ENCODE assay signal across 11 cellular contexts in the genomic region with DNA sequence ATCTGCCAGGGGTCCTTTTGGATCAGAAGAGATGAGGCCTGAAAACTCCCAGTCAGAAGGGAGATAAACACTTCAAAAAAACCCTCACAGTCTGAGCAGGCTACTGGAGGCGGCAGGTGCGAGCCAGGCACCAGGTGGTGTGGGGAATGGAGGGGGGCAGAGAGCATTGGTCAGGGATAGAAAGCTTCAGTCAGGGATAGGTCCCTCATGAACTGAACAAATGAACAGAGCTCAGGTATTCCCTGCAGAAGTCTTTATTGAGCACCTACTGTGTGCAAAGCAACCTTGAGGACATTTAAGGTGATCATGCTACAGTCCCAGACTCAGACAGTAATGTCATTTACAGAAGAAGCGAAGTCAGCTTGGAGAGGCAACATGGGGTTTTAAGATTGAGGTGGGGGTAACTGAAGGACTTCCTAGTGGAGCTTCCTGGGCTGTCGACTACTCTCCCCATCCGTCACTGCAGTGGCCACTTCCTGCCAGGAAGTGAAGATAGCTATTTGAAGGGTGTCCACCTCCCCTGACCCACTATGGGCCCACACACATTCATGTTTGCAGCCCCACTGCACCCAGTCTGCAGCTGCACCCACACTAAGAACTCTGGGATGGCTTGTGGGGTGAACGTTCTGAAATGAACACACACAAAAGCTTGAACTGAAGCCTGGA. TPM values are rescaled to one million over a fixed set of nuclear protein-coding genes. Genes with fewer than 3 reads are reported as not detected.
DNase-seq lines count a peak whose midpoint lies in the region; ATAC-seq and TF ChIP-seq lines count a peak whose summit lies in the region.
"Had no signal": no experiment of that assay in that cellular context is flagged by ENCODE, and none has a peak within 500 bp of the region (broad histone marks: within the 10 kb centered on the region; RNA-seq: fewer than 3 reads in every experiment).

No MANE protein-coding gene starts in this region.

- peak overlapping the region; percentile 94 for H3K4me3 Mint-ChIP-seq in HFFc6
- H3K4me3 Mint-ChIP-seq: activated naive CD4-positive, alpha-beta T cell treated with anti-CD3 and anti-CD28 coated beads for 36 hours had no signal

- no peaks in the 10 kb centered on the region for H3K9me3 ChIP-seq in BLaER1
- H3K9me3 ChIP-seq in mesenchymal stem cell (ENCODE audit: control insufficient read depth, low read length) = no peaks in the 10 kb centered on the region
- no peaks in the 10 kb centered on the region for H3K9me3 ChIP-seq in OCI-LY7 (ENCODE audit: low read length)

- H2BK15ac ChIP-seq in mesenchymal stem cell (ENCODE audit: low read depth, poor library complexity, severe bottlenecking) = peak overlapping the region; percentile 26

- H2AK5ac ChIP-seq in mesenchymal stem cell (ENCODE audit: low read length, severe bottlenecking) = peak overlapping the region; percentile 91

- DNase-seq in HFFc6 = no peak
- DNase-seq in SHP77 treated with DMSO at 0.1 percent for 48 hours (lab: John Stamatoyannopoulos, UW) = peak; percentile 73
- no peak for DNase-seq in mesenchymal stem cell
- DNase-seq in OCI-LY7 (ENCODE audit: low spot score) = no peak
- DNase-seq in HUDEP-2 (lab: John Stamatoyannopoulos, UW; ENCODE audit: unreplicated experiment in 76 of 76) = no peak
- DNase-seq: activated naive CD4-positive, alpha-beta T cell treated with anti-CD3 and anti-CD28 coated beads for 36 hours; CD4-positive, CD25-positive, alpha-beta regulatory T cell had no signal

- intact Hi-C loops in OCI-LY7 (cut with micrococcal nuclease; ENCODE audit: unreplicated experiment) = no loop called here

- H3K4ac ChIP-seq in mesenchymal stem cell (ENCODE audit: low read depth in 1 of 2, low read length in 2 of 2) = no peak overlapping the region

- H3K27ac ChIP-seq in BLaER1 (peak overlapping the region; percentile 18; the same call in 1 of the 2 replicates), mesenchymal stem cell (ENCODE audit: low read length, poor library complexity, severe bottlenecking) (peak overlapping the region; percentile 94), OCI-LY7 (ENCODE audit: low read depth, low read length, poor library complexity, severe bottlenecking) (no peak overlapping the region)
- H3K27ac ChIP-seq: KMS-11 had no signal

- CTCF ChIA-PET in OCI-LY7 (lab: Charles Lee; ENCODE audit: unreplicated experiment) = interaction anchor here (0.5 to 0.6 kb wide), 2 partner anchors 202 to 403 kb away, joined by 3 read pairs; a partner anchor contains a TSS

- H2AFZ ChIP-seq in mesenchymal stem cell (ENCODE audit: low read depth, low read length) (no peak overlapping the region), OCI-LY7 (ENCODE audit: low read length) (no peak overlapping the region)

- H3K18ac ChIP-seq in mesenchymal stem cell (ENCODE audit: low read depth in 1 of 2, low read length in 2 of 2) = peak overlapping the region; percentile 37 to 55

- H3K4me1 ChIP-seq in BLaER1 (peaks cover 83% of the 10 kb centered on the region), mesenchymal stem cell (ENCODE audit: control insufficient read depth, insufficient read depth, low read depth, low read length) (peaks cover 41% of the 10 kb centered on the region), OCI-LY7 (ENCODE audit: insufficient read depth, low read length, poor library complexity, severe bottlenecking) (no peaks in the 10 kb centered on the region)

- H3K9ac ChIP-seq in BLaER1 (peak overlapping the region; percentile 25; the same call in 1 of the 2 replicates), mesenchymal stem cell (ENCODE audit: low read length) (no peak overlapping the region)
- H3K9ac ChIP-seq: KMS-11 had no signal

- peaks cover 5% of the 10 kb centered on the region for H3K79me1 ChIP-seq in mesenchymal stem cell (replicated peaks; ENCODE audit: low read length, poor library complexity, severe bottlenecking)

- H3K9me3 Mint-ChIP-seq in HFFc6 = no peaks in the 10 kb centered on the region
- H3K9me3 Mint-ChIP-seq: activated naive CD4-positive, alpha-beta T cell treated with anti-CD3 and anti-CD28 coated beads for 36 hours had no signal

- H2BK5ac ChIP-seq in mesenchymal stem cell (ENCODE audit: low read depth, low read length, poor library complexity, severe bottlenecking) = peak overlapping the region; percentile 47

- H3K4me2 ChIP-seq in BLaER1 (peak overlapping the region; percentile 100), mesenchymal stem cell (ENCODE audit: low read length, poor library complexity, severe bottlenecking) (peak overlapping the region; percentile 92), OCI-LY7 (ENCODE audit: low read length) (no peak overlapping the region)
- H3K4me2 ChIP-seq: KMS-11 had no signal

- no peaks in the 10 kb centered on the region for H3K27me3 Mint-ChIP-seq in HFFc6 (ENCODE audit: insufficient read depth)

- H3K27ac Mint-ChIP-seq in HFFc6 = no peak overlapping the region
- H3K27ac Mint-ChIP-seq: activated naive CD4-positive, alpha-beta T cell treated with anti-CD3 and anti-CD28 coated beads for 36 hours had no signal

- TF ChIP-seq CTCF in HFFc6 (IDR thresholded peaks at IDR 0.05) = no peak
- no peak for TF ChIP-seq CTCF in OCI-LY7 (conservative IDR thresholded peaks at IDR 0.05; ENCODE audit: low read length)

- no peaks in the 10 kb centered on the region for H3K79me2 ChIP-seq in OCI-LY7 (ENCODE audit: insufficient read depth, low read depth, low read length)

- peak overlapping the region; percentile 73 for H4K8ac ChIP-seq in mesenchymal stem cell (ENCODE audit: low read length)

- peaks cover 21% of the 10 kb centered on the region for H3K36me3 Mint-ChIP-seq in HFFc6 (ENCODE audit: low read depth)

- no peak overlapping the region for H4K91ac ChIP-seq in mesenchymal stem cell (ENCODE audit: low read length)

- H3K36me3 ChIP-seq in BLaER1 (peaks cover 10% of the 10 kb centered on the region; the same call in 1 of the 2 replicates), mesenchymal stem cell (ENCODE audit: control insufficient read depth in 1 of 2, insufficient read depth in 2 of 2, low read depth in 1 of 2, low read length in 2 of 2) (peaks cover 19 to 36% of the 10 kb centered on the region in 2 experiments), OCI-LY7 (ENCODE audit: insufficient read depth, low read length) (no peaks in the 10 kb centered on the region)

- peak overlapping the region in 1 of 2 experiments; percentile 16 for H3K23ac ChIP-seq in mesenchymal stem cell (ENCODE audit: low read length in 2 of 2)

- H2BK12ac ChIP-seq in mesenchymal stem cell (ENCODE audit: low read length in 2 of 2) = no peak overlapping the region

- H3K4me3 ChIP-seq in BLaER1 (no peak overlapping the region), mesenchymal stem cell (ENCODE audit: insufficient read depth in 1 of 2, low read depth in 1 of 2, low read length in 2 of 2) (peak overlapping the region in 1 of 2 experiments; percentile 59), OCI-LY7 (ENCODE audit: low read depth, low read length, poor library complexity, severe bottlenecking) (no peak overlapping the region)

- no peak overlapping the region for H3K14ac ChIP-seq in mesenchymal stem cell (ENCODE audit: low read length in 2 of 2)

- H3K4me1 Mint-ChIP-seq in HFFc6 (ENCODE audit: low read depth) = peaks cover 47% of the 10 kb centered on the region

- WGBS in mesenchymal stem cell = 83% methylated on average over 4 of the region's 6 CpGs

- H3K27me3 ChIP-seq in BLaER1 (no peaks in the 10 kb centered on the region), mesenchymal stem cell (ENCODE audit: control insufficient read depth in 1 of 2, insufficient read depth in 1 of 2, low read length in 2 of 2) (no peaks in the 10 kb centered on the region)

- H4K20me1 ChIP-seq in BLaER1 (no peaks in the 10 kb centered on the region), OCI-LY7 (ENCODE audit: insufficient read depth, low read length) (no peaks in the 10 kb centered on the region)

- no peak overlapping the region for H2BK120ac ChIP-seq in mesenchymal stem cell (ENCODE audit: low read depth, low read length)

- BruUV-seq in OCI-LY7 (replicated peaks; lab: Mats Ljungman, UMichigan) = no TSS peak

- no peaks in the 10 kb centered on the region for H3K9me2 ChIP-seq in OCI-LY7 (ENCODE audit: insufficient read depth, low read length)

- POLR2A ChIA-PET in OCI-LY7 (lab: Charles Lee) = no interaction called here

- ATAC-seq in HG03095 (IDR thresholded peaks at IDR 0.05; ENCODE audit: unreplicated experiment) = no peak
- no peak for ATAC-seq in GM21619 (IDR thresholded peaks at IDR 0.05; ENCODE audit: unreplicated experiment)

RNA-seq across cellular contexts. Expression of a gene that starts 3.2 kb away (rescaled TPM):
- 10 to 100 TPM; 51.8 to 81.5 (median 72.7) TPM for total RNA-seq in HFFc6 (2021; fragmentation: NEBNext Ultra II Directional; extraction: Animal tissue kit (Norgen Biotek cat#: 25700))
- 28.1 TPM for polyA plus RNA-seq in mesenchymal stem cell (2013, experiment 1 of 2)
- polyA plus RNA-seq in mesenchymal stem cell (2013, experiment 2 of 2) = 25.8 TPM
- not detected in 2 replicates for total RNA-seq in OCI-LY7 (2014; rRNA removed; shearing (Covaris generic))
- 0.61 TPM in 1 of 2 replicates, not detected in the other for total RNA-seq in OCI-LY7 (2022)
- polyA plus RNA-seq: CD4-positive, CD25-positive, alpha-beta regulatory T cell had no signal

Comparison
In these comparisons a context has a peak if more than half of its experiments do, and no peak if none do; other contexts are left out.
1. RNA of a gene that starts 3.2 kb away (total RNA-seq): 51.8 to 81.5 TPM in HFFc6; 0.61 TPM in OCI-LY7; every median in the first group is over 10 times any median in the second.